Comparison of ENCODE assay signal across 1 cellular context in genomic region chr10:132322621-132323048, GRCh38.
TF ChIP-seq lines count a peak whose summit lies in the region.

No MANE protein-coding gene starts in this region.

TF ChIP-seq in HepG2, 621 proteins besides CTCF, POLR2A, EP300 and RAD21 (continued from another document):
- TF ChIP-seq ARID4A (CRISPR knock-in tag; IDR thresholded peaks at IDR 0.05; ENCODE audit: borderline replicate concordance) (peak; percentile 20; the same call in 1 of the 2 replicates), SOX6 (IDR thresholded peaks at IDR 0.05) (no peak), SOX6 (CRISPR knock-in tag; IDR thresholded peaks at IDR 0.05) (peak; percentile 54), ZNF318 (CRISPR knock-in tag; IDR thresholded peaks at IDR 0.05) (no peak), ZGPAT (CRISPR knock-in tag; IDR thresholded peaks at IDR 0.05) (0 out of 2 replicates have a peak, but pooled peaks have one; percentile 37), EHMT2 (IDR thresholded peaks at IDR 0.05; ENCODE audit: borderline replicate concordance, low read depth, low read length) (no peak), FOXO1 (CRISPR knock-in tag; IDR thresholded peaks at IDR 0.05) (no peak), KDM2A (CRISPR knock-in tag; IDR thresholded peaks at IDR 0.05; ENCODE audit: borderline replicate concordance, low read depth) (0 out of 2 replicates have a peak, but pooled peaks have one; percentile 35), BCL3 (CRISPR knock-in tag; IDR thresholded peaks at IDR 0.05) (no peak), ATF4 (CRISPR knock-in tag; IDR thresholded peaks at IDR 0.05) (peak in 1 of 2 experiments; percentile 92; a peak in 2 of 4 replicates), HOXD1 (CRISPR knock-in tag; IDR thresholded peaks at IDR 0.05) (0 out of 2 replicates have a peak, but pooled peaks have one; percentile 31), BHLHE40 (IDR thresholded peaks at IDR 0.05; ENCODE audit: low read length) (peak; percentile 62; the same call in 1 of the 2 replicates)
